In genomic region chr1:109498161-109498801, GRCh38 we compare ENCODE assay signal across 8 cellular contexts. TPM values are rescaled to one million over a fixed set of nuclear protein-coding genes. Genes with fewer than 3 reads are reported as not detected.
DNase-seq lines count a peak whose midpoint lies in the region; ATAC-seq and TF ChIP-seq lines count a peak whose summit lies in the region.

No MANE protein-coding gene starts in this region.

- no peaks in the 10 kb centered on the region for H3K9me3 Mint-ChIP-seq in activated naive CD4-positive, alpha-beta T cell treated with anti-CD3 and anti-CD28 coated beads for 36 hours

- intact Hi-C loops in activated naive CD4-positive, alpha-beta T cell treated with anti-CD3 and anti-CD28 coated beads for 36 hours (cut with micrococcal nuclease) = loop anchor here (1.0 kb wide), 1 partner anchor 34 kb away; no protein-coding TSS in a partner anchor

- peak; percentile 46 for DNase-seq in NCI-H2029 (lab: John Stamatoyannopoulos, UW)
- DNase-seq in NCI-H2029 treated with DMSO at 0.1 percent for 48 hours (lab: John Stamatoyannopoulos, UW) = no peak
- peak; percentile 88 for DNase-seq in NCI-H2171 (lab: John Stamatoyannopoulos, UW)
- peak; percentile 56 for DNase-seq in activated naive CD4-positive, alpha-beta T cell treated with anti-CD3 and anti-CD28 coated beads for 36 hours
- no peak for DNase-seq in thoracic aorta (ENCODE audit: low spot score)

- peaks cover 90% of the 10 kb centered on the region for H3K4me1 Mint-ChIP-seq in activated naive CD4-positive, alpha-beta T cell treated with anti-CD3 and anti-CD28 coated beads for 36 hours (ENCODE audit: low read depth)

- no peak for ATAC-seq in thoracic aorta (ENCODE audit: insufficient number of reproducible peaks, low FRiP score, low read depth)
- ATAC-seq in GM19324 (IDR thresholded peaks at IDR 0.05; ENCODE audit: low FRiP score, unreplicated experiment) = no peak
- ATAC-seq in HG02973 (IDR thresholded peaks at IDR 0.05; ENCODE audit: unreplicated experiment) = no peak

- H3K4me3 Mint-ChIP-seq in activated naive CD4-positive, alpha-beta T cell treated with anti-CD3 and anti-CD28 coated beads for 36 hours = no peak overlapping the region

- H3K27ac ChIP-seq in iPS-20b (ENCODE audit: low read length) (no peak overlapping the region), thoracic aorta (peak overlapping the region in 1 of 2 donors; percentile 25)

- H3K9ac ChIP-seq in iPS-20b (ENCODE audit: low read depth, low read length) = 0 out of 2 replicates have a peak overlapping the region, but pooled peaks have one; percentile 28

- H3K9me3 ChIP-seq in iPS-20b (ENCODE audit: insufficient read depth, low read depth, low read length) (no peaks in the 10 kb centered on the region), thoracic aorta (no peaks in the 10 kb centered on the region)

- H3K4me1 ChIP-seq in iPS-20b (ENCODE audit: insufficient read depth, low read length) = peaks cover 3% of the 10 kb centered on the region
- peaks cover 21 to 67% of the 10 kb centered on the region in 2 donors for H3K4me1 ChIP-seq in thoracic aorta (ENCODE audit: control insufficient read depth in 1 of 2, low read depth in 2 of 2)

- CTCF ChIA-PET in activated naive CD4-positive, alpha-beta T cell treated with anti-CD3 and anti-CD28 coated beads for 36 hours (lab: Charles Lee) = interaction anchor here (0.7 to 35.8 kb wide), 9 partner anchors 2 to 406 kb away, joined by 3 to 1207 read pairs (median 4); partner anchors contain the start of genes AMIGO1, CYB561D1 and GPR61

- no peaks in the 10 kb centered on the region for H3K27me3 Mint-ChIP-seq in activated naive CD4-positive, alpha-beta T cell treated with anti-CD3 and anti-CD28 coated beads for 36 hours (ENCODE audit: low read depth)

- H3K27ac Mint-ChIP-seq in activated naive CD4-positive, alpha-beta T cell treated with anti-CD3 and anti-CD28 coated beads for 36 hours = peak overlapping the region; percentile 74

- H3K4me3 ChIP-seq in iPS-20b (ENCODE audit: low read length) = no peak overlapping the region
- no peak overlapping the region for H3K4me3 ChIP-seq in thoracic aorta

- peak; percentile 52 for TF ChIP-seq CTCF in thoracic aorta (IDR thresholded peaks at IDR 0.05)

- no peaks in the 10 kb centered on the region for H3K27me3 ChIP-seq in iPS-20b (ENCODE audit: insufficient read depth, low read length)
- H3K27me3 ChIP-seq in thoracic aorta (replicated peaks; ENCODE audit: insufficient read depth) = no peaks in the 10 kb centered on the region

- H3K36me3 ChIP-seq in iPS-20b (ENCODE audit: insufficient read depth, low read depth, low read length) (0 out of 2 replicates have a peak, but pooled peaks cover 6% of the 10 kb centered on the region), thoracic aorta (peaks cover 21% of the 10 kb centered on the region)

- H3K36me3 Mint-ChIP-seq in activated naive CD4-positive, alpha-beta T cell treated with anti-CD3 and anti-CD28 coated beads for 36 hours (ENCODE audit: low read depth) = peaks cover 2% of the 10 kb centered on the region

RNA-seq across cellular contexts. Expression of gene CYB561D1, which starts 4.4 kb away (rescaled TPM):
- total RNA-seq in activated naive CD4-positive, alpha-beta T cell treated with anti-CD3 and anti-CD28 coated beads for 36 hours = 1 to 10 TPM; 6.6 to 8.5 TPM
- 10 to 100 TPM in 1 of 2 donors, 1 to 10 TPM in 1; 9.5 to 16.5 TPM for total RNA-seq in thoracic aorta

RNA-seq across cellular contexts. Expression of gene AMIGO1, which starts 11.2 kb away (rescaled TPM):
- 1 to 10 TPM; 1.5 to 1.7 TPM for total RNA-seq in activated naive CD4-positive, alpha-beta T cell treated with anti-CD3 and anti-CD28 coated beads for 36 hours
- 10 to 100 TPM in 1 of 2 donors, 1 to 10 TPM in 1; 7.8 to 16.0 TPM for total RNA-seq in thoracic aorta

RNA-seq across cellular contexts. Expression of gene ATXN7L2, which starts 14.6 kb away (rescaled TPM):
- total RNA-seq in activated naive CD4-positive, alpha-beta T cell treated with anti-CD3 and anti-CD28 coated beads for 36 hours = 10 to 100 TPM; 15.2 to 16.4 TPM
- 1 to 10 TPM; 3.1 to 7.7 TPM for total RNA-seq in thoracic aorta

RNA-seq across cellular contexts. Expression of gene SYPL2, which starts 31.9 kb away (rescaled TPM):
- under 1 TPM in 1 of 2 experiments, not detected in 1; 0.05 TPM for total RNA-seq in activated naive CD4-positive, alpha-beta T cell treated with anti-CD3 and anti-CD28 coated beads for 36 hours
- 1 to 10 TPM; 4.2 to 6.1 TPM for total RNA-seq in thoracic aorta

RNA-seq across cellular contexts. Expression of gene GPR61, which starts 41.4 kb away (rescaled TPM):
- total RNA-seq in activated naive CD4-positive, alpha-beta T cell treated with anti-CD3 and anti-CD28 coated beads for 36 hours = under 1 TPM in 1 of 2 experiments, not detected in 1; 0.31 TPM
- not detected for total RNA-seq in thoracic aorta

Comparison
In these comparisons a context has a peak if more than half of its experiments do, and no peak if none do; other contexts are left out.
1. DNase-seq: peak in NCI-H2029 (single experiment), NCI-H2171 (single experiment) and activated naive CD4-positive, alpha-beta T cell treated with anti-CD3 and anti-CD28 coated beads for 36 hours (single experiment); none in NCI-H2029 treated with DMSO at 0.1 percent for 48 hours (single experiment) and thoracic aorta (single experiment).